ENCODE assay signal across 20 cellular contexts in the genomic region with DNA sequence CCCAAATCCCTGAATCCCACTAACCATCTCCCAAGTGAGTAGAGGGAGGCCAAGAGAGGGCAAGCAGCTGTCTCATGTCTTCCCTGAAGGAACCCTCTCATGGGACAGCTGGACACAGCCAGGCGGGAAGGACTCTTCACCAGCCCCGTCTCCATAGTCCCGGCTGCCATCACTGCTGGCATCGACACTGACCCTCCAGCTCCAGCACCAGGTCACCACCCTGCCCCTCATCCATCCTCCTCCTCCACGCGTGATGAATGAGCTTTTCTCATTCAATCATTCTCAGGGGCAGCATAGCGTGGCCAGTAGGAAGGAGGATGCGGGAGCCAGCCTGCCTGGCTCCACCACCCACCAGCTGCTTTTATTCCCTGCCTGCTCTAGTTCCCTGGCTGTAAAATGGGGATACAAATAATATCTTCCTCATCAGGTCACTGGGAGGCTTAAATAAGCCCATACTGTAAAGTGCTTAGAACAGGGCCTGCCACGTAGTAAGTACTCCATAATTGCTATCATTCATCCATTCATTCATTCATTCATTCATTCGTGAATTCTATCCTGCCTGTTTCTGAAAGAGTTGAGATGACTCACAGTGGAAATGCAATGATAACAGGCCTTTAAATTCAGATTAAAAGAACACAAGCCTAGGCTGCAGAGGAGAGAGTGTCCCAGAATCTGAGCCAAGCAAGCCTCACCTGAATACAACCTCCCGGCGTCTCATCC. TPM values are rescaled to one million over a fixed set of nuclear protein-coding genes. Genes with fewer than 3 reads are reported as not detected.
DNase-seq lines count a peak whose midpoint lies in the region; ATAC-seq, FAIRE-seq and TF ChIP-seq lines count a peak whose summit lies in the region.
"Had no signal": no experiment of that assay in that cellular context is flagged by ENCODE, and none has a peak within 500 bp of the region (broad histone marks: within the 10 kb centered on the region; RNA-seq: fewer than 3 reads in every experiment).

No MANE protein-coding gene starts in this region.

- peaks cover 88% of the 10 kb centered on the region for H3K4me1 Mint-ChIP-seq in activated CD4-positive, alpha-beta T cell treated with anti-CD3 and anti-CD28 coated beads for 36 hours
- H3K4me1 Mint-ChIP-seq in CD14-positive monocyte: peaks cover 65% of the 10 kb centered on the region
- H3K4me1 Mint-ChIP-seq in astrocyte (ENCODE audit: low read depth, unreplicated experiment): peaks cover 32% of the 10 kb centered on the region
- H3K4me1 Mint-ChIP-seq in nephron: peaks cover 52% of the 10 kb centered on the region

- no peaks in the 10 kb centered on the region for H3K9me3 Mint-ChIP-seq in activated CD4-positive, alpha-beta T cell treated with anti-CD3 and anti-CD28 coated beads for 36 hours (ENCODE audit: low read depth)
- peaks cover 0 to 5% (median 0%) of the 10 kb centered on the region in 7 donors for H3K9me3 Mint-ChIP-seq in CD14-positive monocyte
- no peaks in the 10 kb centered on the region for H3K9me3 Mint-ChIP-seq in astrocyte (ENCODE audit: unreplicated experiment)
- H3K9me3 Mint-ChIP-seq in nephron: no peaks in the 10 kb centered on the region
- H3K9me3 Mint-ChIP-seq: activated B cell treated with CpG ODN at 0.5 μM for 24 hours, nephron progenitor cell had no signal

- in situ Hi-C loops in GM13976 (cut with MboI; ENCODE audit: low sequenced_read_pairs, unreplicated experiment): no loop called here

- no peak overlapping the region for H3K4me2 ChIP-seq in astrocyte (ENCODE audit: low read length)
- H3K4me2 ChIP-seq: smooth muscle cell had no signal

- ATAC-seq in activated CD4-positive, alpha-beta T cell treated with anti-CD3 and anti-CD28 coated beads for 36 hours: no peak
- ATAC-seq in HG03521 (IDR thresholded peaks at IDR 0.05; ENCODE audit: unreplicated experiment): no peak
- ATAC-seq: esophagus mucosa, upper lobe of right lung had no signal

- FAIRE-seq in astrocyte (lab: Jason Lieb, UNC): no peak
- no peak for FAIRE-seq in RCC 7860 (lab: Jason Lieb, UNC)

- intact Hi-C loops in activated CD4-positive, alpha-beta T cell treated with anti-CD3 and anti-CD28 coated beads for 36 hours (cut with DNase I, micrococcal nuclease): no loop called here
- intact Hi-C loops in CD14-positive monocyte (cut with micrococcal nuclease): loop anchor here (2.0 kb wide), 1 partner anchor 29 kb away; no protein-coding TSS in a partner anchor

- no peaks in the 10 kb centered on the region for H3K27me3 ChIP-seq in astrocyte (ENCODE audit: insufficient read depth, low read length)
- H3K27me3 ChIP-seq: ascending aorta, upper lobe of right lung had no signal

- H3K27me3 Mint-ChIP-seq in activated CD4-positive, alpha-beta T cell treated with anti-CD3 and anti-CD28 coated beads for 36 hours: peaks cover 4% of the 10 kb centered on the region
- H3K27me3 Mint-ChIP-seq in CD14-positive monocyte (ENCODE audit: low read depth in 3 of 3): peaks cover 7 to 25% (median 24%) of the 10 kb centered on the region in 3 donors
- peaks cover 2% of the 10 kb centered on the region for H3K27me3 Mint-ChIP-seq in astrocyte (ENCODE audit: low read depth, unreplicated experiment)
- peaks cover 11% of the 10 kb centered on the region for H3K27me3 Mint-ChIP-seq in nephron (ENCODE audit: low read depth)

- no peaks in the 10 kb centered on the region for H3K79me2 ChIP-seq in astrocyte (ENCODE audit: insufficient read depth, low read length)

- no peak for TF ChIP-seq CTCF in CD14-positive monocyte (IDR thresholded peaks at IDR 0.05)
- TF ChIP-seq CTCF in astrocyte (IDR thresholded peaks at IDR 0.05; ENCODE audit: insufficient read depth, low read depth, low read length): no peak
- TF ChIP-seq CTCF in nephron (IDR thresholded peaks at IDR 0.05; ENCODE audit: unreplicated experiment in 3 of 3): no peak
- TF ChIP-seq CTCF in GM13976 (IDR thresholded peaks at IDR 0.05; ENCODE audit: borderline replicate concordance, control extremely low read depth, extremely low read depth, insufficient read depth, missing control alignments): no peak

- POLR2A ChIA-PET in activated CD4-positive, alpha-beta T cell treated with anti-CD3 and anti-CD28 coated beads for 36 hours (lab: Charles Lee): interaction anchor here (1.0 kb wide), 1 partner anchor 16 kb away, joined by 3 read pairs; no protein-coding TSS in a partner anchor

- H3K36me3 Mint-ChIP-seq in activated CD4-positive, alpha-beta T cell treated with anti-CD3 and anti-CD28 coated beads for 36 hours (ENCODE audit: low read depth): no peaks in the 10 kb centered on the region
- H3K36me3 Mint-ChIP-seq in CD14-positive monocyte (peaks cover 0 to 23% of the 10 kb centered on the region in 2 donors), astrocyte (ENCODE audit: low read depth, unreplicated experiment) (peaks cover 3% of the 10 kb centered on the region), nephron (ENCODE audit: low read depth) (no peaks in the 10 kb centered on the region)

- H3K4me3 Mint-ChIP-seq in activated CD4-positive, alpha-beta T cell treated with anti-CD3 and anti-CD28 coated beads for 36 hours: no peak overlapping the region
- H3K4me3 Mint-ChIP-seq in CD14-positive monocyte (no peak overlapping the region), astrocyte (ENCODE audit: unreplicated experiment) (peak overlapping the region; percentile 12), nephron (no peak overlapping the region)
- H3K4me3 Mint-ChIP-seq: activated B cell treated with CpG ODN at 0.5 μM for 24 hours, nephron progenitor cell had no signal

- peak overlapping the region; percentile 62 for H3K27ac Mint-ChIP-seq in activated CD4-positive, alpha-beta T cell treated with anti-CD3 and anti-CD28 coated beads for 36 hours
- H3K27ac Mint-ChIP-seq in CD14-positive monocyte: peak overlapping the region in 6 of 7 donors; percentile 20 to 97 (median 78)
- no peak overlapping the region for H3K27ac Mint-ChIP-seq in astrocyte (ENCODE audit: unreplicated experiment)
- peak overlapping the region in 2 of 3 experiments; percentile 11 to 73 for H3K27ac Mint-ChIP-seq in nephron
- H3K27ac Mint-ChIP-seq: activated B cell treated with CpG ODN at 0.5 μM for 24 hours had no signal

- H3K9me3 ChIP-seq in astrocyte (ENCODE audit: insufficient read depth, low read depth, low read length): no peaks in the 10 kb centered on the region
- H3K9me3 ChIP-seq: ascending aorta, upper lobe of right lung had no signal

- no peak overlapping the region for H2AFZ ChIP-seq in astrocyte (ENCODE audit: low read depth, low read length)

- CTCF ChIA-PET in activated CD4-positive, alpha-beta T cell treated with anti-CD3 and anti-CD28 coated beads for 36 hours (lab: Charles Lee): interaction anchor here (0.6 to 1.1 kb wide), 3 partner anchors 16 to 647 kb away, joined by 3 to 4 read pairs (median 3); no protein-coding TSS in a partner anchor

- H3K4me1 ChIP-seq in astrocyte (ENCODE audit: insufficient read depth, low read length): peaks cover 27% of the 10 kb centered on the region
- H3K4me1 ChIP-seq: ascending aorta had no signal

- H3K27ac ChIP-seq in astrocyte (ENCODE audit: low read depth, low read length): no peak overlapping the region
- H3K27ac ChIP-seq: ascending aorta, upper lobe of right lung had no signal

- H4K20me1 ChIP-seq in astrocyte (ENCODE audit: insufficient read depth, low read length): no peaks in the 10 kb centered on the region

- no peak overlapping the region for H3K9ac ChIP-seq in astrocyte (ENCODE audit: low read length)

- DNase-seq in activated CD4-positive, alpha-beta T cell treated with anti-CD3 and anti-CD28 coated beads for 36 hours: no peak
- DNase-seq in activated CD4-positive, alpha-beta T cell treated with anti-CD3 and anti-CD28 coated beads, Interleukin-2, amount 50 U/mL, for 1 hour: no peak
- DNase-seq in CD14-positive monocyte (ENCODE audit: low spot score): no peak
- no peak for DNase-seq in astrocyte (ENCODE audit: low read depth)
- DNase-seq in GM13976 (ENCODE audit: low spot score): no peak
- DNase-seq in RCC 7860 (ENCODE audit: low spot score): no peak
- DNase-seq: activated B cell treated with CpG ODN at 0.5 μM for 24 hours; activated gamma-delta T cell; effector CD4-positive, alpha-beta T cell; NCI-H1417; NCI-H2107; NCI-H510A; nephron progenitor cell; stimulated activated CD4-positive, alpha-beta T cell treated with anti-CD3 and anti-CD28 coated beads, Interleukin-4, amount 100 ng/mL, for 1 hour; upper lobe of right lung had no signal

- no peaks in the 10 kb centered on the region for H3K36me3 ChIP-seq in astrocyte (ENCODE audit: insufficient read depth, low read length)
- H3K36me3 ChIP-seq: ascending aorta, upper lobe of right lung had no signal

- H3K4me3 ChIP-seq in astrocyte (ENCODE audit: insufficient read depth, low read depth, low read length): no peak overlapping the region
- H3K4me3 ChIP-seq: ascending aorta, smooth muscle cell, upper lobe of right lung had no signal

RNA-seq across cellular contexts. Expression of a gene that starts 30.5 kb away (rescaled TPM):
- 100 to 1,000 TPM; 135 to 225 TPM for total RNA-seq in activated CD4-positive, alpha-beta T cell treated with anti-CD3 and anti-CD28 coated beads for 36 hours
- 10 to 100 TPM; 24.8 to 28.6 TPM for polyA plus RNA-seq in CD14-positive monocyte
- total RNA-seq in astrocyte: 156 and 158 TPM in 2 replicates

Comparison
In these comparisons a context has a peak if more than half of its experiments do, and no peak if none do; other contexts are left out.
1. intact Hi-C loops: an anchor here in CD14-positive monocyte (2.0 kb wide); none called in activated CD4-positive, alpha-beta T cell treated with anti-CD3 and anti-CD28 coated beads for 36 hours.